1 cellular context compared by ENCODE assay signal in the genomic region with DNA sequence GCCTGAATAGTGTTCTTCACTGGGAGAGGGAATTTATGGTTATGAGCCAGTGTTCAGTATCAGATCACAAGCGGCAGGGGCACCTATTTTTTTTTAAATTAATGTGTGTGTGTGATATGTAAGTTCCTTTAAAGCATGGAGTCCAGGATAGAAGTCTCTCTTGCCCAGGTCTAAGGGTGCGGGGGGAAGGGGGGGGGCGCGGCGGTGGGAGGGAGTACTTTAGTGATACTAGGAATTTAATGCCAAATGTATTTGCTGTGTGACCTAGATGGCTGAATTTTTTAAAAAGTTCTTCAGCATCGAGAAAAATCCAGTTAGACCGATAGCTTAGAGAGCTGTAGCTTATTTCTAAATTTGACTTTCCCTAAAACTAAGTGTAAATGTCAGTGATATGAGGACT.
TF ChIP-seq lines count a peak whose summit lies in the region.

No MANE protein-coding gene starts in this region.

TF ChIP-seq in SK-N-SH, 30 proteins besides CTCF, POLR2A, EP300 and RAD21 (continued from another document):
- TF ChIP-seq USF1 (IDR thresholded peaks at IDR 0.05; ENCODE audit: borderline replicate concordance, low read depth) (no peak), SMC3 (IDR thresholded peaks at IDR 0.05; ENCODE audit: low read depth, low read length) (no peak), RFX5 (IDR thresholded peaks at IDR 0.05; ENCODE audit: low read length) (no peak), ELF1 (IDR thresholded peaks at IDR 0.05) (no peak), MXI1 (IDR thresholded peaks at IDR 0.05; ENCODE audit: low read depth, low read length) (no peak), CHD2 (IDR thresholded peaks at IDR 0.05; ENCODE audit: low read length, partially characterized antibody) (no peak), RXRA (IDR thresholded peaks at IDR 0.05; ENCODE audit: borderline replicate concordance, low read depth) (no peak), GABPA (IDR thresholded peaks at IDR 0.05; ENCODE audit: low read depth) (no peak), EZH2phosphoT487 (IDR thresholded peaks at IDR 0.05; ENCODE audit: borderline replicate concordance, low read depth) (no peak), MEF2A (IDR thresholded peaks at IDR 0.05; ENCODE audit: borderline replicate concordance, low read depth) (no peak), TEAD4 (IDR thresholded peaks at IDR 0.05; ENCODE audit: borderline replicate concordance, insufficient read depth) (no peak), NFIC (IDR thresholded peaks at IDR 0.05; ENCODE audit: borderline replicate concordance) (no peak)
- TF ChIP-seq, protein P1, sequence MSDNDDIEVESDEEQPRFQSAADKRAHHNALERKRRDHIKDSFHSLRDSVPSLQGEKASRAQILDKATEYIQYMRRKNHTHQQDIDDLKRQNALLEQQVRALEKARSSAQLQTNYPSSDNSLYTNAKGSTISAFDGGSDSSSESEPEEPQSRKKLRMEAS (IDR thresholded peaks at IDR 0.05; ENCODE audit: low read depth): no peak
